ENCODE assay signal across 36 cellular contexts in the genomic region with DNA sequence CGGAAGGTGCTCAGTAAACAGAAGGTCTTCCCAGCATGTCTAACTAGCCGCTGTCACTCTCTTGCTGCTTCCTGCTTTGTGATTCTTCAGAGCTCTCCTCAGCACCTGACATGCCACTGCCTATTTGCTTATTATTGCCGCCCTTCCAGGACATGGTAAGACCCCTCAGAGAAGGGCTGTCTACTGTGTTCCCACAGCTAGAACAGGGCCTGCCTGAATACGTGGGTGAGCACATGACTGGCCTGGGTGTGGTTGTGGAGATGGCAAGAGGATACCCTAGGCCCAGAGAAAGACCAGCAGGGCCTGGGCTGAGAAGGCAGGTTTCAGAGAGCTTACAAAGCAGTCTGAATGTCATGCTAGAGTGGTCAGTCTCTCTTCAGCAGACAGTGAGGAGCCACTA. TPM values are rescaled to one million over a fixed set of nuclear protein-coding genes. Genes with fewer than 3 reads are reported as not detected.
"Had no signal": no experiment of that assay in that cellular context is flagged by ENCODE, and none has a peak within 500 bp of the region (broad histone marks: within the 10 kb centered on the region; RNA-seq: fewer than 3 reads in every experiment).

No MANE protein-coding gene starts in this region.

- H3K4me3 ChIP-seq: adrenal gland, body of pancreas, breast epithelium had no signal

- H3K27ac Mint-ChIP-seq: activated B cell treated with CpG ODN at 0.5 μM for 24 hours; activated CD4-positive, alpha-beta memory T cell treated with anti-CD3 and anti-CD28 coated beads for 36 hours; activated CD4-positive, alpha-beta T cell treated with anti-CD3 and anti-CD28 coated beads, Interleukin-2, amount 10 ng/mL, durations not matched to agents 24 days and 14 days; activated CD8-positive, alpha-beta T cell treated with anti-CD3 and anti-CD28 coated beads for 36 hours; activated naive CD4-positive, alpha-beta T cell treated with anti-CD3 and anti-CD28 coated beads for 36 hours; activated naive CD4-positive, alpha-beta T cell treated with anti-CD3 and anti-CD28 coated beads, Interleukin-2, amount 50 U/mL, for 72 hours; activated naive CD8-positive, alpha-beta T cell treated with anti-CD3 and anti-CD28 coated beads for 36 hours; activated T-cell treated with anti-CD3 and anti-CD28 coated beads, Interleukin-2, amount 50 U/mL, for 72 hours; activated T-helper 1 cell treated with anti-CD3 and anti-CD28 coated beads, Interleukin-12 subunit alpha, Interleukin-12 subunit beta, Interleukin-2, Interleukin-4 antibody, amounts not matched to agents 30 ng/mL and 10 ng/mL and 1 ng/mL, durations not matched to agents 14 hours and 24 hours and 36 hours; activated T-helper 17 cell treated with anti-CD3 and anti-CD28 coated beads, Interleukin-2, amount 50 U/mL, for 72 hours; T-helper 1 cell treated with Interleukin-12 subunit alpha and Interleukin-12 subunit beta and Interleukin-4 antibody, amounts not matched to agents 30 μg/mL and 1 μg/mL, for 36 hours; T-helper 2 cell treated with Interferon-gamma antibody and Interleukin-4, amounts not matched to agents 5 μg/mL and 100 μg/mL, for 36 hours had no signal

- DNase-seq: activated B cell treated with CpG ODN at 0.5 μM for 24 hours; activated CD4-positive, alpha-beta memory T cell treated with anti-CD3 and anti-CD28 coated beads for 36 hours; activated CD4-positive, alpha-beta T cell treated with anti-CD3 and anti-CD28 coated beads for 4 hours; activated CD4-positive, alpha-beta T cell treated with anti-CD3 and anti-CD28 coated beads, Interleukin-2, amount 10 ng/mL, durations not matched to agents 24 days and 14 days; activated CD4-positive, alpha-beta T cell treated with anti-CD3 and anti-CD28 coated beads, Interleukin-2, amount 50 U/mL, for 1 hour; activated CD4-positive, alpha-beta T cell treated with anti-CD3 and anti-CD28 coated beads, Interleukin-2, amount 50 U/mL, for 4 hours; activated CD4-positive, CD25-positive, alpha-beta regulatory T cell treated with anti-CD3 and anti-CD28 coated beads, Interleukin-2, amount 50 U/mL, for 72 hours; activated CD8-positive, alpha-beta memory T cell treated with anti-CD3 and anti-CD28 coated beads, Interleukin-2, amount 50 U/mL, for 4 hours; activated CD8-positive, alpha-beta T cell treated with anti-CD3 and anti-CD28 coated beads for 36 hours; activated effector memory CD4-positive, alpha-beta T cell treated with anti-CD3 and anti-CD28 coated beads, Interleukin-2, amount 50 U/mL, for 16 hours; activated gamma-delta T cell treated with Interleukin-2 at 50 U/mL for 16 hours; activated naive CD4-positive, alpha-beta T cell; activated naive CD4-positive, alpha-beta T cell treated with anti-CD3 and anti-CD28 coated beads for 36 hours; activated naive CD4-positive, alpha-beta T cell treated with anti-CD3 and anti-CD28 coated beads, Interleukin-2, amount 50 U/mL, for 16 hours; activated naive CD8-positive, alpha-beta T cell treated with anti-CD3 and anti-CD28 coated beads for 36 hours; activated T-cell treated with anti-CD3 and anti-CD28 coated beads for 4 hours; activated T-cell treated with anti-CD3 and anti-CD28 coated beads, Interleukin-2, amount 50 U/mL, for 1 hour; activated T-cell treated with anti-CD3 and anti-CD28 coated beads, Interleukin-2, amount 50 U/mL, for 4 hours; activated T-cell treated with anti-CD3 and anti-CD28 coated beads, Interleukin-2, amount 50 U/mL, for 72 hours; amniotic stem cell; aorta; body of pancreas; brain microvascular endothelial cell; SW 1271; T-helper 1 cell; T-helper 2 cell; T-helper 9 cell had no signal

- H3K9me3 Mint-ChIP-seq: activated CD4-positive, alpha-beta memory T cell treated with anti-CD3 and anti-CD28 coated beads for 36 hours; activated CD4-positive, alpha-beta T cell treated with anti-CD3 and anti-CD28 coated beads, Interleukin-2, amount 10 ng/mL, durations not matched to agents 24 days and 14 days; activated CD8-positive, alpha-beta T cell treated with anti-CD3 and anti-CD28 coated beads for 36 hours; activated naive CD4-positive, alpha-beta T cell treated with anti-CD3 and anti-CD28 coated beads for 36 hours; activated naive CD4-positive, alpha-beta T cell treated with anti-CD3 and anti-CD28 coated beads, Interleukin-2, amount 50 U/mL, for 72 hours; activated naive CD8-positive, alpha-beta T cell treated with anti-CD3 and anti-CD28 coated beads for 36 hours; activated T-cell treated with anti-CD3 and anti-CD28 coated beads, Interleukin-2, amount 50 U/mL, for 4 hours; activated T-cell treated with anti-CD3 and anti-CD28 coated beads, Interleukin-2, amount 50 U/mL, for 72 hours; activated T-helper 1 cell treated with anti-CD3 and anti-CD28 coated beads, Interleukin-12 subunit alpha, Interleukin-12 subunit beta, Interleukin-2, Interleukin-4 antibody, amounts not matched to agents 30 ng/mL and 10 ng/mL and 1 ng/mL, durations not matched to agents 14 hours and 24 hours and 36 hours; activated T-helper 17 cell treated with anti-CD3 and anti-CD28 coated beads, Interleukin-2, amount 50 U/mL, for 72 hours; T-helper 1 cell treated with Interleukin-12 subunit alpha and Interleukin-12 subunit beta and Interleukin-4 antibody, amounts not matched to agents 30 μg/mL and 1 μg/mL, for 36 hours; T-helper 2 cell treated with Interferon-gamma antibody and Interleukin-4, amounts not matched to agents 5 μg/mL and 100 μg/mL, for 36 hours had no signal

- H3K36me3 Mint-ChIP-seq: activated CD4-positive, alpha-beta memory T cell treated with anti-CD3 and anti-CD28 coated beads for 36 hours; activated naive CD4-positive, alpha-beta T cell treated with anti-CD3 and anti-CD28 coated beads, Interleukin-2, amount 50 U/mL, for 72 hours; activated naive CD8-positive, alpha-beta T cell treated with anti-CD3 and anti-CD28 coated beads for 36 hours had no signal

- H3K36me3 ChIP-seq: adrenal gland, brain microvascular endothelial cell, breast epithelium had no signal

- H3K4me3 Mint-ChIP-seq: activated B cell treated with CpG ODN at 0.5 μM for 24 hours; activated CD4-positive, alpha-beta memory T cell treated with anti-CD3 and anti-CD28 coated beads for 36 hours; activated CD4-positive, alpha-beta T cell treated with anti-CD3 and anti-CD28 coated beads, Interleukin-2, amount 10 ng/mL, durations not matched to agents 24 days and 14 days; activated CD8-positive, alpha-beta T cell treated with anti-CD3 and anti-CD28 coated beads for 36 hours; activated naive CD4-positive, alpha-beta T cell treated with anti-CD3 and anti-CD28 coated beads for 36 hours; activated naive CD8-positive, alpha-beta T cell treated with anti-CD3 and anti-CD28 coated beads for 36 hours; activated T-cell treated with anti-CD3 and anti-CD28 coated beads, Interleukin-2, amount 50 U/mL, for 4 hours; activated T-cell treated with anti-CD3 and anti-CD28 coated beads, Interleukin-2, amount 50 U/mL, for 72 hours; activated T-helper 1 cell treated with anti-CD3 and anti-CD28 coated beads, Interleukin-12 subunit alpha, Interleukin-12 subunit beta, Interleukin-2, Interleukin-4 antibody, amounts not matched to agents 30 ng/mL and 10 ng/mL and 1 ng/mL, durations not matched to agents 14 hours and 24 hours and 36 hours; activated T-helper 17 cell treated with anti-CD3 and anti-CD28 coated beads, Interleukin-2, amount 50 U/mL, for 72 hours; T-helper 1 cell treated with Interleukin-12 subunit alpha and Interleukin-12 subunit beta and Interleukin-4 antibody, amounts not matched to agents 30 μg/mL and 1 μg/mL, for 36 hours; T-helper 2 cell treated with Interferon-gamma antibody and Interleukin-4, amounts not matched to agents 5 μg/mL and 100 μg/mL, for 36 hours had no signal

- H3K9me3 ChIP-seq: adrenal gland, body of pancreas, breast epithelium had no signal

- H3K27ac ChIP-seq: adrenal gland, body of pancreas, brain microvascular endothelial cell, breast epithelium, VCaP had no signal

RNA-seq across cellular contexts. Expression of gene EPHB1, which starts 2.4 kb away (rescaled TPM):
- total RNA-seq: activated CD8-positive, alpha-beta memory T cell treated with anti-CD3 and anti-CD28 coated beads for 36 hours; activated naive CD8-positive, alpha-beta T cell treated with anti-CD3 and anti-CD28 coated beads for 36 hours had no signal
